10 cellular contexts compared by ENCODE assay signal in the genomic region with DNA sequence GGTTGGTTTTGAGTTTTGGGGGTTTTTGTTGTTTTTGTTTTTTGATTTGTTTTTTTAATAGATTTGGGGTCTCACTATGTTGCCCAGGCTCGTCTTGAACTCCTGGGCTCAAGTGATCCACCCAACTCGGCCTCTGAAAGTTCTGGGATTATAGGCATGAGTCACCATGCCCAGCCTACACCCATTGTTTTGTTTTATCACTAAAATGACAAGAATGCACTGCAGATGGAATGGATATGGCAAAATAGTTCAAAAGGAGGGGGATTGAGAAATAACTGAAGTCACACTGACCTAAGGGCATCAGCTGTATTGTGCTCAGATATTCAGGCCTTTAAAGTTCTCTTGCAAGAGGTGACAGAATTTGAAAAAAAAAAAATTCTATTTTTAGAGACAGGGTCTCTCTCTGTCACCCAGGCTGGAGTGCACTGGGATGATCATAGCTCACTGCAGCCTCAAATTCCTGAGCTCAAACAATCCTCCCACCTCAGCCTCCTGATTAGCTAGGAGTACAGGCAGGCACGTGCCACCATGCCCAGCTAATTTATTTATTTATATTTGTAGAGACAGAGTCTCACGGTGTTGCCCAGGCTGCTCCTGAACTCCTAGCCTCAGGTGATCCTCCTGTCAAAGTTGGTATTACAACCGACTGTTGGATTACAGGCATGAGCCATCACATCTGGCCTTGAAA. TPM values are rescaled to one million over a fixed set of nuclear protein-coding genes. Genes with fewer than 3 reads are reported as not detected.
DNase-seq lines count a peak whose midpoint lies in the region; ATAC-seq and TF ChIP-seq lines count a peak whose summit lies in the region.
"Had no signal": no experiment of that assay in that cellular context is flagged by ENCODE, and none has a peak within 500 bp of the region (broad histone marks: within the 10 kb centered on the region; RNA-seq: fewer than 3 reads in every experiment).

No MANE protein-coding gene starts in this region.

- intact Hi-C loops in PC-9 (cut with micrococcal nuclease; ENCODE audit: unreplicated experiment): loop anchor here (10.0 kb wide), 1 partner anchor 392 kb away; a partner anchor contains a TSS

- H3K9me2 ChIP-seq in PC-9 (ENCODE audit: insufficient read depth): no peaks in the 10 kb centered on the region

- TF ChIP-seq CTCF in PC-9 (conservative IDR thresholded peaks at IDR 0.05): no peak

- BruUV-seq in PC-9 (replicated peaks; lab: Mats Ljungman, UMichigan): no TSS peak

- CTCF ChIA-PET in PC-9 (lab: Charles Lee): interaction anchor here (0.8 kb wide), 1 partner anchor 71 kb away, joined by 3 read pairs; no protein-coding TSS in a partner anchor

- no peak overlapping the region for H3K4me3 ChIP-seq in PC-9
- H3K4me3 ChIP-seq: hepatocyte had no signal

- H3K27ac ChIP-seq in PC-9 (peak overlapping the region; percentile 38; the same call in 1 of the 2 replicates), epithelial cell of prostate (peak overlapping the region; percentile 61), substantia nigra (ENCODE audit: low read depth, low read length, poor library complexity, severe bottlenecking) (no peak overlapping the region)
- H3K27ac ChIP-seq: 22Rv1, hepatocyte had no signal

- H3K4me1 ChIP-seq in PC-9 (replicated peaks; ENCODE audit: insufficient read depth): peaks cover 50% of the 10 kb centered on the region

- DNase-seq in NOMO-1 treated with DMSO at 0.1 percent for 48 hours (lab: John Stamatoyannopoulos, UW; ENCODE audit: unreplicated experiment) (peak; percentile 36), NOMO-1 treated with dmso at 0.1 percent for 144 hours (lab: John Stamatoyannopoulos, UW; ENCODE audit: unreplicated experiment) (no peak), PC-9 (peak; percentile 60 to 95), epithelial cell of prostate (ENCODE audit: low read depth, low spot score) (no peak), stromal cell of bone marrow (ENCODE audit: low read depth) (peak; percentile 54), substantia nigra (lab: John Stamatoyannopoulos, UW) (no peak)
- DNase-seq in activated CD4-positive, alpha-beta T cell treated with anti-CD3 and anti-CD28 coated beads for 1 hour: no peak

- H3K4me2 ChIP-seq in PC-9: peak overlapping the region; percentile 28; the same call in 1 of the 2 replicates
- H3K4me2 ChIP-seq: hepatocyte had no signal

- ATAC-seq in HG03378 (IDR thresholded peaks at IDR 0.05; ENCODE audit: unreplicated experiment): no peak

- H4K20me1 ChIP-seq in PC-9 (ENCODE audit: insufficient read depth): no peaks in the 10 kb centered on the region

- no peaks in the 10 kb centered on the region for H3K27me3 ChIP-seq in PC-9 (ENCODE audit: insufficient read depth, low read depth)
- H3K27me3 ChIP-seq: hepatocyte had no signal

- H2AFZ ChIP-seq in PC-9: no peak overlapping the region
- H2AFZ ChIP-seq: hepatocyte had no signal

- POLR2A ChIA-PET in PC-9 (lab: Charles Lee; ENCODE audit: unreplicated experiment): interaction anchor here (0.6 kb wide), 1 partner anchor 257 kb away, joined by 7 read pairs; no protein-coding TSS in a partner anchor

- no peaks in the 10 kb centered on the region for H3K36me3 ChIP-seq in PC-9 (ENCODE audit: low read depth)

- H3F3A ChIP-seq in PC-9 (ENCODE audit: insufficient read depth, low read depth): peaks cover 44% of the 10 kb centered on the region

- H3K79me2 ChIP-seq in PC-9 (ENCODE audit: low read depth): no peaks in the 10 kb centered on the region
- H3K79me2 ChIP-seq: hepatocyte had no signal

- H3K9me3 ChIP-seq in PC-9 (ENCODE audit: insufficient read depth, low read depth): no peaks in the 10 kb centered on the region

RNA-seq across cellular contexts. Expression of a gene that starts 4.4 kb away (rescaled TPM):
- total RNA-seq in PC-9 (2021): 17.1 and 18.4 TPM in 2 replicates

Comparison
In these comparisons a context has a peak if more than half of its experiments do, and no peak if none do; other contexts are left out.
1. DNase-seq: peak in NOMO-1 treated with DMSO at 0.1 percent for 48 hours (single experiment), PC-9 (2 of 2) and stromal cell of bone marrow (single experiment); none in NOMO-1 treated with dmso at 0.1 percent for 144 hours (single experiment), epithelial cell of prostate (single experiment), activated CD4-positive, alpha-beta T cell treated with anti-CD3 and anti-CD28 coated beads for 1 hour (single experiment) and substantia nigra (0 of 49).